23 cellular contexts compared by ENCODE assay signal in the genomic region with DNA sequence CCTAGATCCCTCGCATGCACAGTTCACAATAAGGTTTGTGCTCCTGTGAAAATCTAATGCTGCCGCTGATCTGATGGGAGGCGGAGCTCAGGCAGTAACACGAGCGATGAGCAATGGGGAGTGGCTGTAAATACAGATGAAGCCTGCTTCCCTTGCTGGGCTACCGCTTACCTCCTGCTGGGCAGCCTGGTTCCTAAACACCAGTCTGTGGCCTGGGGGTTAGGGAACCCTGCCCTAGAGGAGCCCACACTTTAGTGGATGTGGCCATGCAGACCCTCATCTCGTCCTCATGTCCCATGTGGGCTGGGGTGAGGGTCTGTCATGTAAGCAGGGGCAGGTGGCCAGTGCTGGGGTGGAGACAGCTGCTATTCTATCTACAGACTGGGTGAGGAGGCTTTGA.
"Had no signal": no experiment of that assay in that cellular context is flagged by ENCODE, and none has a peak within 500 bp of the region (broad histone marks: within the 10 kb centered on the region; RNA-seq: fewer than 3 reads in every experiment).

No MANE protein-coding gene starts in this region.

- H3K27me3 ChIP-seq: hepatocyte, right lobe of liver, tibial artery had no signal

- H3K79me2 ChIP-seq: hepatocyte had no signal

- FAIRE-seq: colon, endothelial cell of umbilical vein, urothelium cell line had no signal

- ATAC-seq: activated T-cell treated with anti-CD3 and anti-CD28 coated beads, Interleukin-2, amount 50 U/mL, for 72 hours; effector memory CD8-positive, alpha-beta T cell; esophagus mucosa had no signal

- H3K4me1 ChIP-seq: breast epithelium, right lobe of liver, tibial artery had no signal

- DNase-seq: activated CD4-positive, alpha-beta memory T cell treated with anti-CD3 and anti-CD28 coated beads for 36 hours; activated CD4-positive, alpha-beta T cell treated with anti-CD3 and anti-CD28 coated beads for 48 hours; activated CD4-positive, CD25-positive, alpha-beta regulatory T cell; activated effector memory CD4-positive, alpha-beta T cell treated with Interleukin-2 at 50 U/mL for 16 hours; activated naive CD4-positive, alpha-beta T cell treated with anti-CD3 and anti-CD28 coated beads for 36 hours; activated naive CD8-positive, alpha-beta T cell treated with anti-CD3 and anti-CD28 coated beads, Interleukin-2, amount 10 ng/mL, durations not matched to agents 7 days and 5 days; activated T-cell treated with anti-CD3 and anti-CD28 coated beads, Interleukin-2, amount 50 U/mL, for 72 hours; amniotic stem cell; effector memory CD8-positive, alpha-beta T cell; foreskin melanocyte; nucleus accumbens; right lobe of liver; stimulated activated CD4-positive, alpha-beta T cell treated with anti-CD3 and anti-CD28 coated beads, Interleukin-1b, Interleukin-23, amount 100 ng/mL, for 48 hours; stimulated activated naive CD8-positive, alpha-beta T cell treated with anti-CD3 and anti-CD28 coated beads, Interleukin-15, amount 100 ng/mL, for 72 hours; T-helper 9 cell; tibial artery had no signal

- H2AFZ ChIP-seq: hepatocyte had no signal

- H3K36me3 ChIP-seq: breast epithelium, right lobe of liver, tibial artery had no signal

- H3K4me3 ChIP-seq: breast epithelium, hepatocyte, right lobe of liver, skin epidermis, tibial artery had no signal

- H3K27ac ChIP-seq: breast epithelium, hepatocyte, right lobe of liver, skin epidermis, tibial artery had no signal

- H3K9me3 ChIP-seq: breast epithelium, right lobe of liver, tibial artery had no signal

- H3K4me2 ChIP-seq: hepatocyte had no signal
